ENCODE assay signal across 8 cellular contexts in the genomic region with DNA sequence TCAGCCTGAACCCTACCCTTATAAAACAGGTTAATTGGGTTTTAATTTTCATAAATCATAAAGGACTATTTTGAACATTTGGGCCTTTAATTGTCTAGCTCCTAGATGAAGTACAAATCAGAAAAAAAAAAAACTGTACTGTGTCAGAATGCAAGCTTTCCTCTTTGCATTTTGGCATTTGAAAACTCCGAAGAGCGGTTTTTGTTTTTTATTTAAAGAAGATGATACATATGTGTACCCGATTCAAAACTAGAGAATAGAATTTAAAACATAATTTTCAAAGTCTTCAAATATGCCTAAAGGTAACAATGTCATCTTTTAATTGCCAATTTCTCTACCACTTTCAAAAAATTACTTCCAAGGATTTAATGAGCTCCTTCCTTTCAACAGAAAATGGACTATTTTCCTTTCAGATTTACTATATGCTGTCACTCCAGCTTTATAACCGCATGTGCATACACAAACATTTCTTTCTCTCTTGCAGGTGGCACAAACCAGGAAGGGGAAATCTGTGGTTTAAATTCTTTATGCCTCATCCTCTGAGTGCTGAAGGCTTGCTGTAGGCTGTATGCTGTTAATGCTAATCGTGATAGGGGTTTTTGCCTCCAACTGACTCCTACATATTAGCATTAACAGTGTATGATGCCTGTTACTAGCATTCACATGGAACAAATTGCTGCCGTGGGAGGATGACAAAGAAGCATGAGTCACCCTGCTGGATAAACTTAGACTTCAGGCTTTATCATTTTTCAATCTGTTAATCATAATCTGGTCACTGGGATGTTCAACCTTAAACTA. TPM values are rescaled to one million over a fixed set of nuclear protein-coding genes. Genes with fewer than 3 reads are reported as not detected.
DNase-seq lines count a peak whose midpoint lies in the region; ATAC-seq and TF ChIP-seq lines count a peak whose summit lies in the region.

No MANE protein-coding gene starts in this region.

- peak; percentile 92 for DNase-seq in EH (ENCODE audit: low read depth)
- peak; percentile 80 for DNase-seq in H4 (ENCODE audit: low spot score)
- peak; percentile 21 for DNase-seq in NCI-H460 (ENCODE audit: extremely low read depth, low read depth)
- DNase-seq in activated T-cell treated with anti-CD3 and anti-CD28 coated beads, Interleukin-2, amount 50 U/mL, for 72 hours = peak; percentile 49 to 61
- peak; percentile 96 for DNase-seq in iris pigment epithelial cell (ENCODE audit: low read depth)
- DNase-seq in thoracic aorta (ENCODE audit: low spot score) = no peak
- DNase-seq in ureter (ENCODE audit: low spot score) = no peak
- DNase-seq in DMS79 (lab: John Stamatoyannopoulos, UW) = no peak

- peaks cover 22 to 39% of the 10 kb centered on the region in 2 donors for H3K4me1 ChIP-seq in thoracic aorta (ENCODE audit: control insufficient read depth in 1 of 2, low read depth in 2 of 2)

- no peaks in the 10 kb centered on the region for H3K9me3 Mint-ChIP-seq in activated T-cell treated with anti-CD3 and anti-CD28 coated beads, Interleukin-2, amount 50 U/mL, for 72 hours

- no peaks in the 10 kb centered on the region for H3K27me3 Mint-ChIP-seq in activated T-cell treated with anti-CD3 and anti-CD28 coated beads, Interleukin-2, amount 50 U/mL, for 72 hours (ENCODE audit: low read depth)

- TF ChIP-seq CTCF in thoracic aorta (IDR thresholded peaks at IDR 0.05) = no peak

- peaks cover 94% of the 10 kb centered on the region for H3K4me1 Mint-ChIP-seq in activated T-cell treated with anti-CD3 and anti-CD28 coated beads, Interleukin-2, amount 50 U/mL, for 72 hours (ENCODE audit: low read depth)

- peak overlapping the region; percentile 71 to 81 for H3K4me3 Mint-ChIP-seq in activated T-cell treated with anti-CD3 and anti-CD28 coated beads, Interleukin-2, amount 50 U/mL, for 72 hours

- peak; percentile 49 to 57 for ATAC-seq in activated T-cell treated with anti-CD3 and anti-CD28 coated beads, Interleukin-2, amount 50 U/mL, for 72 hours (replicated peaks in 1 of 2)
- ATAC-seq in thoracic aorta (ENCODE audit: insufficient number of reproducible peaks, low FRiP score, low read depth) = peak; percentile 70

- H3K27ac Mint-ChIP-seq in activated T-cell treated with anti-CD3 and anti-CD28 coated beads, Interleukin-2, amount 50 U/mL, for 72 hours = peak overlapping the region; percentile 96

- H3K9me3 ChIP-seq in thoracic aorta = no peaks in the 10 kb centered on the region

- no peak overlapping the region for H3K4me3 ChIP-seq in thoracic aorta

- H3K27ac ChIP-seq in thoracic aorta = peak overlapping the region; percentile 50 to 56

- H3K36me3 ChIP-seq in thoracic aorta = peaks cover 2% of the 10 kb centered on the region

- H3K36me3 Mint-ChIP-seq in activated T-cell treated with anti-CD3 and anti-CD28 coated beads, Interleukin-2, amount 50 U/mL, for 72 hours (ENCODE audit: insufficient read depth in 2 of 2) = peaks cover 32 to 45% of the 10 kb centered on the region in 2 donors

- H3K27me3 ChIP-seq in thoracic aorta (replicated peaks; ENCODE audit: insufficient read depth) = no peaks in the 10 kb centered on the region

RNA-seq across cellular contexts. Expression of gene MRPL39, which starts 33.7 kb away (rescaled TPM):
- total RNA-seq in H4 (2014; rRNA removed; shearing (Covaris generic)) = 73.9 and 79.0 TPM in 2 replicates
- 64.2 and 66.2 TPM in 2 replicates for total RNA-seq in NCI-H460 (2014; rRNA removed; shearing (Covaris generic))
- 30.3 and 32.4 TPM in 2 replicates for polyA plus RNA-seq in NCI-H460 (2014; cell fraction: nucleus; rRNA removed)
- total RNA-seq in activated T-cell treated with anti-CD3 and anti-CD28 coated beads, Interleukin-2, amount 50 U/mL, for 72 hours = 10 to 100 TPM; 42.8 to 50.9 TPM
- total RNA-seq in thoracic aorta (10 to 100 TPM in 1 of 2 donors, 1 to 10 TPM in 1; 6.6 to 16.8 TPM), ureter (24.0 TPM)

Comparison
In these comparisons a context has a peak if more than half of its experiments do, and no peak if none do; other contexts are left out.
1. DNase-seq: peak in EH (single experiment), H4 (single experiment), NCI-H460 (single experiment), activated T-cell treated with anti-CD3 and anti-CD28 coated beads, Interleukin-2, amount 50 U/mL, for 72 hours (2 of 2) and iris pigment epithelial cell (single experiment); none in thoracic aorta (single experiment), ureter (single experiment) and DMS79 (single experiment).